ENCODE assay signal across 10 cellular contexts in the genomic region with DNA sequence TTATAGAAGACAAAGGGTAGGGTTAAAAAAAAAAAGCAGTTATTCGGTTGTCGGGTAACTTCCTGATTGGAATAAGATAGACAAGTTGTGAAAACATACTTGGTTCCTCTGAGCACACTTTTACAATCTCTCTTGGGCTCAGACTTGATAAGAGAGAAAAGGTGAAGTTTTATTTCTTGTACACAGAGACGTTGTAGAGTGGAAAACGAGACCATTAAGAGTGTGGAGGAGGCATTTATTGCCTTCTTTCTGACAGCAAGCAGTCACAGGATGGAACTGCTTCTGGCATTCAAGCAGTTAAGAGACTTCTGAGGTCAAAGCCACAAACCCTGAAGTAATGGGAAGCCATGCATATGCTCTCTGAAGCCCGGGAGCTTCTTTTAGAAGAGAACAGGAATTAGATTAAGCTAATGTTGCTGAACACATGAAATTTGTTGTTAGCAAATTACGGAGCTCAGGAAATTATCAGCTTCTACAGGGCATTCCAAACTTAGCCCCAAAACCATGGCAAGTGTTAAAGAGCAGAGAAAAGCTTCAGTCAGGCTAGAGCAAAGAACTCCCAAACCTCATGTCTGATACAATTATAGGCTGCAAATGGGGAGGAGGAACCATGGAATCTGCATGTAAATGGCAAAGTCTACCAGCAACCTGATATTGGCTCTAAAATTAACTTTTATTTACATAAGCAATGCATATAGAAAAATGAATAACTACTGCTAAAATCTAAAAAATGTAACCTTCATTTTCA. TPM values are rescaled to one million over a fixed set of nuclear protein-coding genes. Genes with fewer than 3 reads are reported as not detected.
DNase-seq lines count a peak whose midpoint lies in the region; ATAC-seq and TF ChIP-seq lines count a peak whose summit lies in the region.
"Had no signal": no experiment of that assay in that cellular context is flagged by ENCODE, and none has a peak within 500 bp of the region (broad histone marks: within the 10 kb centered on the region; RNA-seq: fewer than 3 reads in every experiment).

No MANE protein-coding gene starts in this region.

- H3K27ac Mint-ChIP-seq in activated naive CD4-positive, alpha-beta T cell treated with anti-CD3 and anti-CD28 coated beads, Interleukin-2, amount 50 U/mL, for 24 hours: peak overlapping the region; percentile 86
- H3K27ac Mint-ChIP-seq in T-cell: peak overlapping the region; percentile 89 to 92
- H3K27ac Mint-ChIP-seq in stimulated activated naive CD8-positive, alpha-beta T cell treated with anti-CD3 and anti-CD28 coated beads, Interleukin-15, amount 100 ng/mL, for 72 hours: peak overlapping the region in 1 of 2 donors; percentile 28

- H3K27me3 Mint-ChIP-seq in activated naive CD4-positive, alpha-beta T cell treated with anti-CD3 and anti-CD28 coated beads, Interleukin-2, amount 50 U/mL, for 24 hours: no peaks in the 10 kb centered on the region
- H3K27me3 Mint-ChIP-seq in T-cell: no peaks in the 10 kb centered on the region
- no peaks in the 10 kb centered on the region for H3K27me3 Mint-ChIP-seq in stimulated activated naive CD8-positive, alpha-beta T cell treated with anti-CD3 and anti-CD28 coated beads, Interleukin-15, amount 100 ng/mL, for 72 hours

- peaks cover 92% of the 10 kb centered on the region for H3K4me1 Mint-ChIP-seq in activated naive CD4-positive, alpha-beta T cell treated with anti-CD3 and anti-CD28 coated beads, Interleukin-2, amount 50 U/mL, for 24 hours
- H3K4me1 Mint-ChIP-seq in T-cell: peaks cover 89 to 93% (median 90%) of the 10 kb centered on the region in 3 donors
- peaks cover 60% of the 10 kb centered on the region for H3K4me1 Mint-ChIP-seq in stimulated activated naive CD8-positive, alpha-beta T cell treated with anti-CD3 and anti-CD28 coated beads, Interleukin-15, amount 100 ng/mL, for 72 hours

- TF ChIP-seq CTCF in fibroblast of villous mesenchyme (IDR thresholded peaks at IDR 0.05; ENCODE audit: insufficient read depth, low read depth, low read length): no peak

- no peak for DNase-seq in activated naive CD4-positive, alpha-beta T cell (lab: John Stamatoyannopoulos, UW)
- DNase-seq in T-cell: peak in 9 of 34 experiments; percentile 9 to 39 (median 22)
- peak; percentile 28 for DNase-seq in fibroblast of villous mesenchyme (ENCODE audit: low read depth)
- no peak for DNase-seq in stimulated activated naive CD8-positive, alpha-beta T cell treated with anti-CD3 and anti-CD28 coated beads, Interleukin-15, amount 100 ng/mL, for 72 hours
- DNase-seq: Caco-2, dorsolateral prefrontal cortex had no signal

- POLR2A ChIA-PET in T-cell (lab: Charles Lee): interaction anchor here (0.8 to 1.4 kb wide), 3 partner anchors 10 to 47 kb away, joined by 3 to 8 read pairs (median 3); no protein-coding TSS in a partner anchor

- H3K9me3 Mint-ChIP-seq in activated naive CD4-positive, alpha-beta T cell treated with anti-CD3 and anti-CD28 coated beads, Interleukin-2, amount 50 U/mL, for 24 hours: peaks cover 9% of the 10 kb centered on the region
- peaks cover 0 to 4% (median 0%) of the 10 kb centered on the region in 3 donors for H3K9me3 Mint-ChIP-seq in T-cell
- no peaks in the 10 kb centered on the region for H3K9me3 Mint-ChIP-seq in stimulated activated naive CD8-positive, alpha-beta T cell treated with anti-CD3 and anti-CD28 coated beads, Interleukin-15, amount 100 ng/mL, for 72 hours

- H3K4me3 ChIP-seq in fibroblast of villous mesenchyme (ENCODE audit: low read depth, low read length): no peak overlapping the region
- H3K4me3 ChIP-seq: dorsolateral prefrontal cortex had no signal

- ATAC-seq in T-cell (replicated peaks in 1 of 4): peak; percentile 56 to 81 (median 57)
- peak; percentile 50 for ATAC-seq in stimulated activated naive CD8-positive, alpha-beta T cell treated with anti-CD3 and anti-CD28 coated beads, Interleukin-15, amount 100 ng/mL, for 72 hours
- ATAC-seq in GM19023 (IDR thresholded peaks at IDR 0.05; ENCODE audit: unreplicated experiment): no peak
- no peak for ATAC-seq in GM19324 (IDR thresholded peaks at IDR 0.05; ENCODE audit: low FRiP score, unreplicated experiment)
- ATAC-seq in activated CD4-positive, CD25-positive, alpha-beta regulatory T cell treated with anti-CD3 and anti-CD28 coated beads, Interleukin-2, amount 50 U/mL, for 24 hours: no peak

- CTCF ChIA-PET in T-cell (lab: Charles Lee): interaction anchor here (0.6 to 1.5 kb wide), 12 partner anchors 12 to 824 kb away, joined by 3 to 6 read pairs (median 3); no protein-coding TSS in a partner anchor

- peak overlapping the region; percentile 64 for H3K4me3 Mint-ChIP-seq in activated naive CD4-positive, alpha-beta T cell treated with anti-CD3 and anti-CD28 coated beads, Interleukin-2, amount 50 U/mL, for 24 hours
- H3K4me3 Mint-ChIP-seq in T-cell: peak overlapping the region; percentile 61 to 69 (median 63)
- H3K4me3 Mint-ChIP-seq in stimulated activated naive CD8-positive, alpha-beta T cell treated with anti-CD3 and anti-CD28 coated beads, Interleukin-15, amount 100 ng/mL, for 72 hours: peak overlapping the region; percentile 58 to 65

- H3K36me3 Mint-ChIP-seq in activated naive CD4-positive, alpha-beta T cell treated with anti-CD3 and anti-CD28 coated beads, Interleukin-2, amount 50 U/mL, for 24 hours: peaks cover 4% of the 10 kb centered on the region
- H3K36me3 Mint-ChIP-seq in T-cell: no peaks in the 10 kb centered on the region

RNA-seq across cellular contexts. Expression of a gene that starts 26.0 kb away (rescaled TPM):
- total RNA-seq in T-cell (100 to 1,000 TPM; 178 to 368 (median 354) TPM), fibroblast of villous mesenchyme (9.9 and 12.9 TPM in 2 replicates)
- total RNA-seq: Caco-2 had no signal

Comparison
In these comparisons a context has a peak if more than half of its experiments do, and no peak if none do; other contexts are left out.
1. ATAC-seq: peak in T-cell (4 of 4) and stimulated activated naive CD8-positive, alpha-beta T cell treated with anti-CD3 and anti-CD28 coated beads, Interleukin-15, amount 100 ng/mL, for 72 hours (single experiment); none in GM19023 (single experiment), GM19324 (single experiment) and activated CD4-positive, CD25-positive, alpha-beta regulatory T cell treated with anti-CD3 and anti-CD28 coated beads, Interleukin-2, amount 50 U/mL, for 24 hours (0 of 2).
2. RNA of a gene that starts 26.0 kb away (total RNA-seq): 178 to 368 TPM in T-cell; 9.9 to 12.9 TPM in fibroblast of villous mesenchyme; every median in the first group is over 10 times any median in the second.
3. Peak in every context shown above with its lines, with median percentiles within 50 percentile points of each other: H3K4me3 Mint-ChIP-seq.